In the genomic region with DNA sequence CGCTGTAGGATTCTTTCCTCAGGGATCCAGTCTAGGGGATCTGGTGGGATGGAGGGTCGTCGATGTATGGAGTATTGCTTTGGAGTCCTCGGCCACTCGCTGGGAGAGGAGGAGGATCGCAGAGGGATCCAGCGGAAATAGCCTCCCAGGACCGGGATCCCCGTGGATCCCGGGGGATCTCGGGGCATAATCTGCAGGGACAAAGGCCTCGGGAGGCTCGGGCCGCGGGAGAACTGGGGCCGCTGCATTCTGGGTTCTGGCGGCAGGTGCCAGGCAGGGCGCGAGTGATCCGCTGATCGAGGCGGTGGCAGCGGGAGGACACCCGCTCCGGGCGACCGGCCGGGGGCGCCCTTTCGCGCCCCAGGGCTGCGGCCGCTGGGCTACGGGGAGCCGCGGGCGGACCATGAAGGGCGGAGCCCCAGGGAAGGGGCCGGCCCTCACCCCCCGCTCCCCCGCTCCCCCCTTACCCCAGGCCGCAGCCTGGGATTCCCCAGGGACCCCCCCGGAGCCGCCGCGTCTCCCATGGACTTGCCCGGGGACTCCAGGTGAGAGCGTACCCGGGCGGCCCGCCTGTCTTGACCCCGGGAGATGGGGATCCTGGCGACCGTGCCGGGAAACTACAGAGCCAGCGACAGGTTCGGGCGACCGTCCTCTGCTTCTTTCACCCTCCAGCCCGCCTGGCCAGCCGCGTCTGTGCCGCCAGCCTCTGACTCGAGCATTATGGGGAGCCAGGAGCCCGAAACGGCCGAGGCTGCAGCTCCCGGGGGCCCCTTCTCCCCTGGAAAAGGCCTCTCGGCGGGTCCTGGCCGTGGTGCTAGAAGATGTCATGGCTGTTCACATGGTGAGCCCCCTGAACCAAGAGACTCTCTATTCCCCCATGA, we compare ENCODE assay signal across 8 cellular contexts. TPM values are rescaled to one million over a fixed set of nuclear protein-coding genes. Genes with fewer than 3 reads are reported as not detected.
DNase-seq lines count a peak whose midpoint lies in the region; ATAC-seq and TF ChIP-seq lines count a peak whose summit lies in the region.

No MANE protein-coding gene starts in this region.

- H3K27me3 Mint-ChIP-seq in T-cell = no peaks in the 10 kb centered on the region

- H3K27me3 ChIP-seq in right atrium auricular region = no peaks in the 10 kb centered on the region

- peak overlapping the region; percentile 89 to 95 for H3K27ac ChIP-seq in right atrium auricular region

- H3K4me3 Mint-ChIP-seq in T-cell = peak overlapping the region; percentile 92 to 100 (median 98)

- H3K27ac Mint-ChIP-seq in T-cell = peak overlapping the region; percentile 98 to 99

- no peaks in the 10 kb centered on the region for H3K9me3 ChIP-seq in right atrium auricular region

- peaks cover 39% of the 10 kb centered on the region for H3K36me3 ChIP-seq in right atrium auricular region

- H3K36me3 Mint-ChIP-seq in T-cell = peaks cover 21% of the 10 kb centered on the region

- TF ChIP-seq CTCF in LNCaP clone FGC (IDR thresholded peaks at IDR 0.05; ENCODE audit: control insufficient read depth, extremely low read depth, insufficient read depth) (peak; percentile 75), right atrium auricular region (IDR thresholded peaks at IDR 0.05) (peak; percentile 50 to 84)

- ATAC-seq in GM21737 (IDR thresholded peaks at IDR 0.05; ENCODE audit: unreplicated experiment) (peak; percentile 47), T-cell (replicated peaks in 1 of 4) (peak; percentile 59 to 67 (median 64))

- DNase-seq in ELF-1 (ENCODE audit: low read depth, low spot score) = peak; percentile 31
- no peak for DNase-seq in LNCaP clone FGC (ENCODE audit: low read depth)
- DNase-seq in T-cell = peak; percentile 43 to 74 (median 62)
- DNase-seq in amniotic epithelial cell (ENCODE audit: low read depth) = peak; percentile 38
- DNase-seq in right atrium auricular region (ENCODE audit: low spot score) = peak; percentile 71
- DNase-seq in renal cortical epithelial cell (ENCODE audit: low read depth) = peak; percentile 27
- DNase-seq in NCI-H128 (lab: John Stamatoyannopoulos, UW; ENCODE audit: unreplicated experiment) = no peak

- H3K9me3 Mint-ChIP-seq in T-cell = no peaks in the 10 kb centered on the region

- POLR2A ChIA-PET in T-cell (lab: Charles Lee) = interaction anchor here in 1 of 2 donors (0.6 kb wide), 1 partner anchor 7 kb away, joined by 4 read pairs; no protein-coding TSS in a partner anchor

- CTCF ChIA-PET in T-cell (lab: Charles Lee) = interaction anchor here (0.6 to 2.2 kb wide), 7 partner anchors 9 to 222 kb away, joined by 3 to 8 read pairs (median 4); a partner anchor contains a TSS

- peaks cover 30 to 33% (median 32%) of the 10 kb centered on the region in 3 donors for H3K4me1 Mint-ChIP-seq in T-cell

- H3K4me1 ChIP-seq in right atrium auricular region = peaks cover 0 to 21% of the 10 kb centered on the region in 2 donors

- H3K4me3 ChIP-seq in LNCaP clone FGC (ENCODE audit: low read depth, low read length) (peak overlapping the region; percentile 96), right atrium auricular region (peak overlapping the region; percentile 63 to 85)

RNA-seq across cellular contexts. Expression of a gene that starts 0.6 kb away (rescaled TPM):
- 100 to 1,000 TPM in 2 of 5 donors, 10 to 100 TPM in 3; 57.9 to 121 (median 89.6) TPM for total RNA-seq in T-cell
- 10 to 100 TPM; 12.3 to 17.3 TPM for total RNA-seq in right atrium auricular region
- 6.3 and 10.0 TPM in 2 replicates for total RNA-seq in renal cortical epithelial cell

RNA-seq across cellular contexts. Expression of a gene that starts 6.9 kb away (rescaled TPM):
- total RNA-seq in T-cell = 100 to 1,000 TPM; 159 to 186 (median 167) TPM
- total RNA-seq in right atrium auricular region = 10 to 100 TPM; 16.5 to 26.3 TPM
- 7.5 and 20.6 TPM in 2 replicates for total RNA-seq in renal cortical epithelial cell

RNA-seq across cellular contexts. Expression of a gene that starts 41.2 kb away (rescaled TPM):
- 10 to 100 TPM; 11.0 to 13.7 (median 12.4) TPM for total RNA-seq in T-cell
- 1 to 10 TPM; 6.2 to 8.3 TPM for total RNA-seq in right atrium auricular region
- 4.0 and 4.5 TPM in 2 replicates for total RNA-seq in renal cortical epithelial cell

RNA-seq across cellular contexts. Expression of a gene that starts 47.6 kb away (rescaled TPM):
- total RNA-seq in T-cell (100 to 1,000 TPM in 3 of 5 donors, 10 to 100 TPM in 2; 82.8 to 124 (median 114) TPM), right atrium auricular region (10 to 100 TPM; 22.5 to 25.0 TPM), renal cortical epithelial cell (14.4 and 74.0 TPM in 2 replicates)

Comparison
In these comparisons a context has a peak if more than half of its experiments do, and no peak if none do; other contexts are left out.
1. DNase-seq: peak in ELF-1 (single experiment), T-cell (34 of 34), amniotic epithelial cell (single experiment), right atrium auricular region (single experiment) and renal cortical epithelial cell (single experiment); none in LNCaP clone FGC (single experiment) and NCI-H128 (single experiment).